13 cellular contexts compared by ENCODE assay signal in the genomic region with DNA sequence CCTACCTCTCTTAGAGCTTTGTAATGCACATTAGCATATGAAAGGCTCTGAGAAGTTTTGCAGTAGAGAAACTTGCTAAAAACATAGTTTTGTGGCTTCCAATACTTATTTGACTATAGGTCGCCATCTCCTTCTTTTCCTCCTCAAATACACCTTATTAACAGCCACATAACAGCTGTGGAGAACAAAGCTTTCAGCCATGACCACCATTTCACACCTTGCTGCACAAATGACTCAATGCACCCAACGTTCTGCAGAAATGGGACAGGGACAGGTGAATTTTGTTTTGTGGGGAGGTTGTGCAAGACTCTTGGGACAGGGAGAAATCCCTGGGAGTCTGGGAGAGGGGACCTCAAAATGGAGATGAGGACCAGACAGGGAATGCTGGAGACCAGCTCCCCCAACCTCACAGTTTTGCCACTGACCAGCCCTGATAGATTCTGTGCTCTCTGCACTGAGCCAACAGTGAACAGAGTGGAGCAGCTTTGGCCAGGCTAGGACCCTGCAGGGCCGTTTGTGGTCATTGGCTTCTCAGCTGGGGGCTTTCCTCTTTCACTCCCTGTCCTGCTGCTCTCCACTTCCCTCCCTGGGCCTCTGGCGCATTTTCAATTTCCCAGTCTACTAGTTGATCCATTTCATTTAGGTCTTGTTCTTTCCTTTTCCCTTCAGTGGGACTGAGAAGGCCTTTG. TPM values are rescaled to one million over a fixed set of nuclear protein-coding genes. Genes with fewer than 3 reads are reported as not detected.
DNase-seq lines count a peak whose midpoint lies in the region; ATAC-seq and TF ChIP-seq lines count a peak whose summit lies in the region.
"Had no signal": no experiment of that assay in that cellular context is flagged by ENCODE, and none has a peak within 500 bp of the region (broad histone marks: within the 10 kb centered on the region; RNA-seq: fewer than 3 reads in every experiment).

No MANE protein-coding gene starts in this region.

- no peak for TF ChIP-seq CTCF in CD4-positive, alpha-beta T cell (IDR thresholded peaks at IDR 0.05)

- intact Hi-C loops in CD4-positive, alpha-beta T cell (cut with DNase I, micrococcal nuclease): no loop called here

- H3K36me3 Mint-ChIP-seq in CD4-positive, alpha-beta T cell (ENCODE audit: low read depth): no peaks in the 10 kb centered on the region

- no peaks in the 10 kb centered on the region for H3K9me3 Mint-ChIP-seq in CD4-positive, alpha-beta T cell
- H3K9me3 Mint-ChIP-seq: activated T-helper 2 cell treated with anti-CD3 and anti-CD28 coated beads, Interferon-gamma antibody, Interleukin-2, Interleukin-4, amounts not matched to agents 10 μg/mL and 5 μg/mL and 100 μg/mL, durations not matched to agents 14 hours and 24 hours and 36 hours; central memory CD8-positive, alpha-beta T cell had no signal

- H3K27me3 ChIP-seq in CD4-positive, alpha-beta T cell (ENCODE audit: control insufficient read depth, insufficient read depth, low read length): no peaks in the 10 kb centered on the region
- H3K27me3 ChIP-seq: esophagus squamous epithelium had no signal

- H3K27ac Mint-ChIP-seq in CD4-positive, alpha-beta T cell: no peak overlapping the region
- H3K27ac Mint-ChIP-seq: activated T-helper 2 cell treated with anti-CD3 and anti-CD28 coated beads, Interferon-gamma antibody, Interleukin-2, Interleukin-4, amounts not matched to agents 10 μg/mL and 5 μg/mL and 100 μg/mL, durations not matched to agents 14 hours and 24 hours and 36 hours had no signal

- H3K4me1 Mint-ChIP-seq in CD4-positive, alpha-beta T cell (ENCODE audit: low read depth): no peaks in the 10 kb centered on the region

- ATAC-seq in GM18519 (IDR thresholded peaks at IDR 0.05; ENCODE audit: low FRiP score, unreplicated experiment): peak; percentile 84
- peak; percentile 80 for ATAC-seq in GM19467 (IDR thresholded peaks at IDR 0.05; ENCODE audit: unreplicated experiment)
- ATAC-seq in HG02884 (IDR thresholded peaks at IDR 0.05; ENCODE audit: unreplicated experiment): peak; percentile 89
- ATAC-seq in HG03565 (IDR thresholded peaks at IDR 0.05; ENCODE audit: unreplicated experiment): peak; percentile 94
- no peak for ATAC-seq in CD4-positive, alpha-beta T cell (ENCODE audit: poor library complexity)
- no peak for ATAC-seq in HG03439 (IDR thresholded peaks at IDR 0.05; ENCODE audit: unreplicated experiment)

- CTCF ChIA-PET in CD4-positive, alpha-beta T cell (lab: Charles Lee): no interaction called here

- no peak overlapping the region for H3K27ac ChIP-seq in CD4-positive, alpha-beta T cell (ENCODE audit: low read depth, low read length)
- H3K27ac ChIP-seq: esophagus squamous epithelium had no signal

- H3K9me3 ChIP-seq in CD4-positive, alpha-beta T cell (ENCODE audit: control insufficient read depth, low read length): no peaks in the 10 kb centered on the region
- H3K9me3 ChIP-seq: esophagus squamous epithelium had no signal

- H3K4me3 Mint-ChIP-seq in CD4-positive, alpha-beta T cell: no peak overlapping the region
- H3K4me3 Mint-ChIP-seq: central memory CD8-positive, alpha-beta T cell had no signal

- H3K27me3 Mint-ChIP-seq in CD4-positive, alpha-beta T cell: peaks cover 10% of the 10 kb centered on the region
- H3K27me3 Mint-ChIP-seq: central memory CD8-positive, alpha-beta T cell had no signal

- no peak for DNase-seq in CD4-positive, alpha-beta T cell
- DNase-seq in activated T-cell treated with anti-CD3 and anti-CD28 coated beads, Interleukin-2, amount 50 U/mL, for 1 hour: no peak
- no peak for DNase-seq in activated CD4-positive, alpha-beta T cell treated with anti-CD3 and anti-CD28 coated beads, Interleukin-2, amount 50 U/mL, for 48 hours
- DNase-seq: activated CD4-positive, CD25-positive, alpha-beta regulatory T cell; esophagus squamous epithelium; NCI-H524 treated with DMSO at 0.1 percent for 48 hours had no signal

- POLR2A ChIA-PET in CD4-positive, alpha-beta T cell (lab: Charles Lee): no interaction called here

RNA-seq across cellular contexts. Expression of gene FRMPD3, which starts 16.6 kb away (rescaled TPM):
- total RNA-seq in CD4-positive, alpha-beta T cell: under 1 TPM in 1 of 2 experiments, not detected in 1; 0.06 TPM
- total RNA-seq: activated T-helper 2 cell treated with anti-CD3 and anti-CD28 coated beads, Interferon-gamma antibody, Interleukin-2, Interleukin-4, amounts not matched to agents 10 μg/mL and 5 μg/mL and 100 μg/mL, durations not matched to agents 14 hours and 24 hours and 36 hours had no signal

Comparison
In these comparisons a context has a peak if more than half of its experiments do, and no peak if none do; other contexts are left out.
1. ATAC-seq: peak in GM18519 (single experiment), GM19467 (single experiment), HG02884 (single experiment) and HG03565 (single experiment); none in CD4-positive, alpha-beta T cell (single experiment) and HG03439 (single experiment).